Comparison of ENCODE assay signal across 16 cellular contexts in genomic region chr9:9874270-9874669, GRCh38.
DNase-seq lines count a peak whose midpoint lies in the region; ATAC-seq, FAIRE-seq and TF ChIP-seq lines count a peak whose summit lies in the region.
"Had no signal": no experiment of that assay in that cellular context is flagged by ENCODE, and none has a peak within 500 bp of the region (broad histone marks: within the 10 kb centered on the region; RNA-seq: fewer than 3 reads in every experiment).

No MANE protein-coding gene starts in this region.

- H3K27me3 ChIP-seq in GM23338 (ENCODE audit: insufficient read depth): no peaks in the 10 kb centered on the region
- H3K27me3 ChIP-seq in Loucy (ENCODE audit: insufficient read depth, low read length, poor library complexity, severe bottlenecking): no peaks in the 10 kb centered on the region
- H3K27me3 ChIP-seq in OCI-LY3 (ENCODE audit: low read depth, low read length): no peaks in the 10 kb centered on the region
- no peaks in the 10 kb centered on the region for H3K27me3 ChIP-seq in H1 (replicated peaks in 1 of 4; ENCODE audit: control insufficient read depth in 3 of 4, extremely low read depth in 1 of 4, insufficient read depth in 3 of 4, low read length in 3 of 4)
- no peaks in the 10 kb centered on the region for H3K27me3 ChIP-seq in SK-N-SH (ENCODE audit: insufficient read depth)

- peak overlapping the region; percentile 53; the same call in 1 of the 2 replicates for H3K27ac Mint-ChIP-seq in GM23338
- H3K27ac Mint-ChIP-seq: CD14-positive monocyte, HFFc6, IgD-negative memory B cell had no signal

- H3K79me2 ChIP-seq in GM23338 (replicated peaks; ENCODE audit: insufficient read depth) (no peaks in the 10 kb centered on the region), Loucy (ENCODE audit: insufficient read depth, low read length) (no peaks in the 10 kb centered on the region), OCI-LY3 (ENCODE audit: low read length) (no peaks in the 10 kb centered on the region), H1 (ENCODE audit: control insufficient read depth in 1 of 2, insufficient read depth in 2 of 2, low read length in 2 of 2) (no peaks in the 10 kb centered on the region), SK-N-SH (ENCODE audit: insufficient read depth) (no peaks in the 10 kb centered on the region)

- H3K23ac ChIP-seq in H1 (ENCODE audit: insufficient read length): no peak overlapping the region

- no peak for TF ChIP-seq RAD21 in H1 (IDR thresholded peaks at IDR 0.05 in 1 of 2, conservative IDR thresholded peaks at IDR 0.05 in 1 of 2; ENCODE audit: low read depth in 2 of 2, low read length in 2 of 2)
- TF ChIP-seq RAD21 in SK-N-SH (IDR thresholded peaks at IDR 0.05; ENCODE audit: low read length): no peak

- no peak for TF ChIP-seq CTCF in GM23338 (conservative IDR thresholded peaks at IDR 0.05; ENCODE audit: low read depth in 2 of 2)
- no peak for TF ChIP-seq CTCF in Loucy (conservative IDR thresholded peaks at IDR 0.05; ENCODE audit: low read length)
- no peak for TF ChIP-seq CTCF in OCI-LY3 (IDR thresholded peaks at IDR 0.05; ENCODE audit: low read depth, low read length)
- no peak for TF ChIP-seq CTCF in H1 (IDR thresholded peaks at IDR 0.05; ENCODE audit: control extremely low read depth in 1 of 3, insufficient read depth in 1 of 3, low read depth in 1 of 3, low read length in 3 of 3)
- no peak for TF ChIP-seq CTCF in SK-N-SH (IDR thresholded peaks at IDR 0.05)

- H3K4me2 ChIP-seq in GM23338 (no peak overlapping the region), Loucy (ENCODE audit: low read depth, low read length, poor library complexity, severe bottlenecking) (no peak overlapping the region), OCI-LY3 (ENCODE audit: low read length) (peak overlapping the region; percentile 43), H1 (ENCODE audit: insufficient read depth in 1 of 2, low read depth in 2 of 2, low read length in 2 of 2) (no peak overlapping the region), SK-N-SH (no peak overlapping the region)
- H3K4me2 ChIP-seq: A549 had no signal

- no peak overlapping the region for H3K4me3 ChIP-seq in GM23338
- H3K4me3 ChIP-seq in Loucy (ENCODE audit: low read length, poor library complexity, severe bottlenecking): no peak overlapping the region
- 0 out of 2 replicates have a peak overlapping the region, but pooled peaks have one; percentile 21 for H3K4me3 ChIP-seq in OCI-LY3 (ENCODE audit: low read length)
- no peak overlapping the region for H3K4me3 ChIP-seq in H1 (ENCODE audit: extremely low read depth in 1 of 4, insufficient read depth in 2 of 4, low read depth in 3 of 4, low read length in 4 of 4)
- H3K4me3 ChIP-seq in SK-N-SH (ENCODE audit: low read depth in 2 of 2, low read length in 1 of 2): no peak overlapping the region
- H3K4me3 ChIP-seq: A549, GM12878 had no signal

- TF ChIP-seq EP300 in H1 (IDR thresholded peaks at IDR 0.05; ENCODE audit: borderline replicate concordance in 1 of 2, low read depth in 2 of 2, low read length in 2 of 2) (no peak), SK-N-SH (IDR thresholded peaks at IDR 0.05; ENCODE audit: borderline replicate concordance in 1 of 2, low read depth in 1 of 2, low read length in 1 of 2) (no peak)

- H3K36me3 ChIP-seq in GM23338 (ENCODE audit: insufficient read depth) (no peaks in the 10 kb centered on the region), Loucy (ENCODE audit: insufficient read depth, low read length) (no peaks in the 10 kb centered on the region), OCI-LY3 (replicated peaks; ENCODE audit: low read depth, low read length) (no peaks in the 10 kb centered on the region), H1 (ENCODE audit: control insufficient read depth in 2 of 4, insufficient read depth in 4 of 4, low read length in 3 of 4) (no peaks in the 10 kb centered on the region), SK-N-SH (replicated peaks in 1 of 2; ENCODE audit: control insufficient read depth in 1 of 2, insufficient read depth in 2 of 2, low read length in 1 of 2) (no peaks in the 10 kb centered on the region)

- POLR2A ChIA-PET in H1 (lab: Charles Lee; ENCODE audit: partially characterized antibody): no interaction called here
- POLR2A ChIA-PET in SK-N-SH (lab: Yijun Ruan, JAX): no interaction called here

- no peak overlapping the region for H3K14ac ChIP-seq in H1 (ENCODE audit: insufficient read length)

- H2AK5ac ChIP-seq in H1 (ENCODE audit: low read depth, low read length): no peak overlapping the region

- no peak overlapping the region for H2BK120ac ChIP-seq in H1 (replicated peaks; ENCODE audit: low read depth, low read length)

- H2BK20ac ChIP-seq in H1 (ENCODE audit: low read length): no peak overlapping the region

- no peak overlapping the region for H4K91ac ChIP-seq in H1 (replicated peaks; ENCODE audit: insufficient read length, low read length)

- no peaks in the 10 kb centered on the region for H3K79me1 ChIP-seq in H1 (ENCODE audit: low read depth, low read length)

- CTCF ChIA-PET in H1 (lab: Charles Lee; ENCODE audit: partially characterized antibody): interaction anchor here (1.4 kb wide), 1 partner anchor 38 kb away, joined by 3 read pairs; no protein-coding TSS in a partner anchor
- CTCF ChIA-PET in SK-N-SH (lab: Yijun Ruan, JAX): no interaction called here

- H3K9me3 ChIP-seq in Loucy (ENCODE audit: insufficient read depth, low read depth, low read length) (no peaks in the 10 kb centered on the region), OCI-LY3 (ENCODE audit: insufficient read depth, low read length) (no peaks in the 10 kb centered on the region), H1 (ENCODE audit: insufficient read depth in 2 of 2, low read depth in 1 of 2, low read length in 1 of 2) (no peaks in the 10 kb centered on the region), SK-N-SH (no peaks in the 10 kb centered on the region)
- H3K9me3 ChIP-seq: A549 had no signal

- H3K23me2 ChIP-seq in H1 (ENCODE audit: low read depth, low read length): no peaks in the 10 kb centered on the region

- no peak overlapping the region for H2BK5ac ChIP-seq in H1 (ENCODE audit: low read depth, low read length)

- no peak overlapping the region for H4K8ac ChIP-seq in H1 (ENCODE audit: extremely low read depth, insufficient read depth, low read length)

- WGBS in H1 (ENCODE audit: extremely low coverage in 1 of 2, insufficient coverage in 1 of 2, insufficient read length in 1 of 2, insufficient replicate concordance in 2 of 2, low coverage in 1 of 2, low lambda C conversion rate in 2 of 2, missing lambda C conversion rate in 1 of 2), 2 experiments: 91 to 100% methylated on average over 1 to 3 of the region's 3 CpGs
- WGBS in SK-N-SH (ENCODE audit: low lambda C conversion rate): 25% methylated on average over 3 of the region's 3 CpGs

- H2BK12ac ChIP-seq in H1 (ENCODE audit: low read depth, low read length): no peak overlapping the region

- DNase-seq in GM23338 (ENCODE audit: low spot score) (no peak), H1 (ENCODE audit: low read depth in 1 of 2, low spot score in 2 of 2) (no peak), SK-N-SH (no peak), NCI-H1092 treated with DMSO at 0.1 percent for 48 hours (lab: John Stamatoyannopoulos, UW) (no peak)
- no peak for DNase-seq in effector CD8-positive, alpha-beta T cell (lab: John Stamatoyannopoulos, UW)
- DNase-seq: CD8-positive, alpha-beta memory T cell; HCEC 1CT; HFFc6; KG1 had no signal

- TF ChIP-seq POLR2A in H1 (IDR thresholded peaks at IDR 0.05; ENCODE audit: control extremely low read depth in 1 of 2, low read depth in 2 of 2, low read length in 2 of 2): no peak

- no peak overlapping the region for H3K4me3 Mint-ChIP-seq in GM23338
- H3K4me3 Mint-ChIP-seq: CD14-positive monocyte; CD8-positive, alpha-beta memory T cell; HFFc6; IgD-negative memory B cell had no signal

- H3K9me2 ChIP-seq in GM23338 (ENCODE audit: insufficient read depth) (no peaks in the 10 kb centered on the region), Loucy (replicated peaks; ENCODE audit: low read depth, low read length) (no peaks in the 10 kb centered on the region), SK-N-SH (no peaks in the 10 kb centered on the region)

- no peak overlapping the region for H3K56ac ChIP-seq in H1 (replicated peaks; ENCODE audit: insufficient read length, low read depth, low read length)

- H4K5ac ChIP-seq in H1 (ENCODE audit: insufficient read length, low read depth, low read length): no peak overlapping the region

- no peak for FAIRE-seq in H1 (lab: Jason Lieb, UNC)
- FAIRE-seq: A549, GM12878 had no signal

- no peaks in the 10 kb centered on the region for H3K4me1 ChIP-seq in GM23338 (ENCODE audit: insufficient read depth)
- H3K4me1 ChIP-seq in Loucy (ENCODE audit: insufficient read depth, low read length, poor library complexity, severe bottlenecking): peaks cover 3% of the 10 kb centered on the region
- peaks cover 8% of the 10 kb centered on the region; the same call in 1 of the 2 replicates for H3K4me1 ChIP-seq in OCI-LY3 (ENCODE audit: low read length)
- no peaks in the 10 kb centered on the region for H3K4me1 ChIP-seq in H1 (replicated peaks in 1 of 4; ENCODE audit: control insufficient read depth in 3 of 4, insufficient read depth in 4 of 4, low read length in 3 of 4)
- no peaks in the 10 kb centered on the region for H3K4me1 ChIP-seq in SK-N-SH (ENCODE audit: control insufficient read depth in 1 of 2, insufficient read depth in 2 of 2, low read depth in 1 of 2, low read length in 1 of 2)
- H3K4me1 ChIP-seq: A549 had no signal

- no peaks in the 10 kb centered on the region for H3K4me1 Mint-ChIP-seq in GM23338
- H3K4me1 Mint-ChIP-seq: CD14-positive monocyte; CD8-positive, alpha-beta memory T cell; IgD-negative memory B cell had no signal

- H4K20me1 ChIP-seq in GM23338 (replicated peaks; ENCODE audit: insufficient read depth) (no peaks in the 10 kb centered on the region), Loucy (ENCODE audit: insufficient read depth, low read length, poor library complexity, severe bottlenecking) (no peaks in the 10 kb centered on the region), OCI-LY3 (ENCODE audit: insufficient read depth, low read length) (no peaks in the 10 kb centered on the region), H1 (replicated peaks in 1 of 2; ENCODE audit: control insufficient read depth in 1 of 2, insufficient read depth in 2 of 2, low read length in 2 of 2) (no peaks in the 10 kb centered on the region), SK-N-SH (ENCODE audit: insufficient read depth) (no peaks in the 10 kb centered on the region)

- H3K4ac ChIP-seq in H1 (replicated peaks; ENCODE audit: insufficient read length, low read depth, low read length): no peak overlapping the region

- no peak overlapping the region for H2BK15ac ChIP-seq in H1 (ENCODE audit: low read length)

- H2AFZ ChIP-seq in GM23338: no peak overlapping the region
- 0 out of 2 replicates have a peak overlapping the region, but pooled peaks have one; percentile 26 for H2AFZ ChIP-seq in Loucy (ENCODE audit: low read length)
- H2AFZ ChIP-seq in OCI-LY3 (ENCODE audit: low read depth, low read length): peak overlapping the region; percentile 89
- 0 out of 2 replicates have a peak overlapping the region, but pooled peaks have one; percentile 9 for H2AFZ ChIP-seq in H1 (ENCODE audit: low read length)
- no peak overlapping the region for H2AFZ ChIP-seq in SK-N-SH (ENCODE audit: low read depth)

- no peaks in the 10 kb centered on the region for H3F3A ChIP-seq in GM23338 (replicated peaks; ENCODE audit: low read depth)
- no peaks in the 10 kb centered on the region for H3F3A ChIP-seq in Loucy (ENCODE audit: low read depth)
- H3F3A ChIP-seq in SK-N-SH (replicated peaks; ENCODE audit: insufficient read depth): no peaks in the 10 kb centered on the region

- H3K9me3 Mint-ChIP-seq in GM23338: no peaks in the 10 kb centered on the region
- H3K9me3 Mint-ChIP-seq: IgD-negative memory B cell had no signal

- no peak overlapping the region for H3K18ac ChIP-seq in H1 (ENCODE audit: extremely low read depth, low read length)

- H3K9ac ChIP-seq in Loucy (ENCODE audit: low read depth, low read length, poor library complexity, severe bottlenecking): no peak overlapping the region
- H3K9ac ChIP-seq in OCI-LY3 (ENCODE audit: low read length): no peak overlapping the region
- no peak overlapping the region for H3K9ac ChIP-seq in H1 (replicated peaks in 1 of 4; ENCODE audit: extremely low read depth in 1 of 4, low read depth in 3 of 4, low read length in 3 of 4)
- H3K9ac ChIP-seq in SK-N-SH: no peak overlapping the region

- no peak for ATAC-seq in GM23338
- no peak for ATAC-seq in GM21360 (IDR thresholded peaks at IDR 0.05; ENCODE audit: unreplicated experiment)
- ATAC-seq: A549, GM12878 had no signal

- no peak overlapping the region for H3K27ac ChIP-seq in GM23338 (ENCODE audit: low read depth)
- no peak overlapping the region for H3K27ac ChIP-seq in OCI-LY3 (ENCODE audit: low read length)
- no peak overlapping the region for H3K27ac ChIP-seq in H1 (ENCODE audit: low read depth, low read length)
- no peak overlapping the region for H3K27ac ChIP-seq in SK-N-SH (ENCODE audit: low read depth in 2 of 2, low read length in 1 of 2)
- H3K27ac ChIP-seq: A549 had no signal

- no peaks in the 10 kb centered on the region for H3K27me3 Mint-ChIP-seq in GM23338 (ENCODE audit: insufficient read depth, low read depth, poor library complexity)
- H3K27me3 Mint-ChIP-seq: CD8-positive, alpha-beta memory T cell; IgD-negative memory B cell had no signal

- H3K36me3 Mint-ChIP-seq in GM23338 (ENCODE audit: low read depth): no peaks in the 10 kb centered on the region
- H3K36me3 Mint-ChIP-seq: CD14-positive monocyte; CD8-positive, alpha-beta memory T cell; IgD-negative memory B cell had no signal

Comparison
In these comparisons a context has a peak if more than half of its experiments do, and no peak if none do; other contexts are left out.
1. H2AFZ ChIP-seq: peak in Loucy (single experiment), OCI-LY3 (single experiment) and H1 (single experiment); none in GM23338 (single experiment) and SK-N-SH (single experiment).